Comparison of ENCODE assay signal across 8 cellular contexts in genomic region chr16:87278191-87279093, GRCh38. TPM values are rescaled to one million over a fixed set of nuclear protein-coding genes. Genes with fewer than 3 reads are reported as not detected.
DNase-seq lines count a peak whose midpoint lies in the region; ATAC-seq, FAIRE-seq and TF ChIP-seq lines count a peak whose summit lies in the region.

No MANE protein-coding gene starts in this region.

- ATAC-seq in HepG2 (peak; percentile 99), HG03460 (IDR thresholded peaks at IDR 0.05; ENCODE audit: unreplicated experiment) (no peak)

- no peak overlapping the region for H2AFZ ChIP-seq in HepG2 (ENCODE audit: low read length)

- H3K4me1 ChIP-seq in colonic mucosa (no peaks in the 10 kb centered on the region), HepG2 (ENCODE audit: insufficient read depth, low read length) (no peaks in the 10 kb centered on the region)

- H3K27ac ChIP-seq in colonic mucosa (no peak overlapping the region), HepG2 (ENCODE audit: extremely low read length, insufficient read depth, low read length) (no peak overlapping the region)

- CTCF ChIA-PET in HepG2 (lab: Yijun Ruan, JAX; ENCODE audit: low intra/inter-chr PET ratio, low total read pairs), result interaction anchor here (0.8 to 3.7 kb wide), 4 partner anchors 43 to 715 kb away, joined by 3 to 74 read pairs (median 18); no protein-coding TSS in a partner anchor

- H3K4me3 ChIP-seq in colonic mucosa (no peak overlapping the region), HepG2 (replicated peaks in 1 of 3; ENCODE audit: insufficient read depth in 1 of 3, low read depth in 2 of 3, low read length in 3 of 3) (no peak overlapping the region)

- WGBS in HepG2 (ENCODE audit: low lambda C conversion rate), result 57% methylated on average over 29 of the region's 38 CpGs

- in situ Hi-C loops in HepG2 (cut with HindIII; ENCODE audit: extremely low pct_ligation_motif_present, low pct_unique_long_range_greater_than_20kb), result loop anchor here (5.0 to 10.0 kb wide), 2 partner anchors 76 to 714 kb away; partner anchors contain the start of gene FOXC2

- FAIRE-seq in HepG2 (lab: Jason Lieb, UNC), result peak; percentile 68

- 0 out of 2 replicates have a peak overlapping the region, but pooled peaks have one; percentile 12 for H3K4me2 ChIP-seq in HepG2 (ENCODE audit: low read depth, low read length)

- intact Hi-C loops in colonic mucosa (cut with DNase I), result loop anchor here (2.0 to 10.0 kb wide), 3 partner anchors 76 to 716 kb away; no protein-coding TSS in a partner anchor
- intact Hi-C loops in HepG2 (cut with micrococcal nuclease; ENCODE audit: unreplicated experiment), result loop anchor here (1.0 to 2.0 kb wide), 2 partner anchors 38 to 715 kb away; no protein-coding TSS in a partner anchor

- DNase-seq in NCI-H526 (lab: John Stamatoyannopoulos, UW) (peak; percentile 8 to 71), NCI-H526 treated with DMSO at 0.1 percent for 48 hours (lab: John Stamatoyannopoulos, UW) (no peak), T1000 (lab: John Stamatoyannopoulos, UW) (peak; percentile 15), colonic mucosa (peak; percentile 77), HepG2 (ENCODE audit: low spot score) (peak; percentile 62)
- DNase-seq in stimulated activated CD4-positive, alpha-beta T cell treated with anti-CD3 and anti-CD28 coated beads, TNF-alpha, amount 100 ng/mL, for 48 hours (ENCODE audit: low read depth in 3 of 3), result peak; percentile 21 to 35 (median 34)

- H3K9me3 ChIP-seq in colonic mucosa, result no peaks in the 10 kb centered on the region
- H3K9me3 ChIP-seq in HepG2 (ENCODE audit: low read length), result no peaks in the 10 kb centered on the region

- TF ChIP-seq EP300 in HepG2 (IDR thresholded peaks at IDR 0.05; ENCODE audit: low read depth in 2 of 2, low read length in 2 of 2), result no peak
- no peak for TF ChIP-seq EP300 in HepG2 (CRISPR knock-in tag; IDR thresholded peaks at IDR 0.05; ENCODE audit: borderline replicate concordance)

- H3K9ac ChIP-seq in colonic mucosa (ENCODE audit: low read depth in 2 of 2, low read length in 2 of 2) (no peak overlapping the region), HepG2 (ENCODE audit: insufficient read depth, low read depth, low read length) (no peak overlapping the region)

- no peaks in the 10 kb centered on the region for H4K20me1 ChIP-seq in HepG2 (ENCODE audit: insufficient read depth, low read length)

- TF ChIP-seq RAD21 in HepG2 (CRISPR knock-in tag; IDR thresholded peaks at IDR 0.05), result peak; percentile 97

- TF ChIP-seq CTCF in LNCAP (IDR thresholded peaks at IDR 0.05) (peak; percentile 93), colonic mucosa (IDR thresholded peaks at IDR 0.05) (peak; percentile 81), HepG2 (CRISPR knock-in tag; IDR thresholded peaks at IDR 0.05) (peak; percentile 100)

- no peaks in the 10 kb centered on the region for H3K36me3 ChIP-seq in colonic mucosa
- no peaks in the 10 kb centered on the region for H3K36me3 ChIP-seq in HepG2 (replicated peaks in 1 of 2; ENCODE audit: control insufficient read depth in 1 of 2, insufficient read depth in 2 of 2, low read length in 2 of 2)

- BruUV-seq in HepG2 (replicated peaks; lab: Mats Ljungman, UMichigan), result no TSS peak

- TF ChIP-seq POLR2A in HepG2 (IDR thresholded peaks at IDR 0.05; ENCODE audit: insufficient read depth in 1 of 2, low read depth in 2 of 2, low read length in 2 of 2), result no peak

- POLR2A ChIA-PET in HepG2 (lab: Yijun Ruan, JAX), result interaction anchor here (1.0 kb wide), 1 partner anchor 37 kb away, joined by 3 read pairs; no protein-coding TSS in a partner anchor

- H3K27me3 ChIP-seq in colonic mucosa (no peaks in the 10 kb centered on the region), HepG2 (ENCODE audit: control insufficient read depth in 1 of 2, insufficient read depth in 2 of 2, low read length in 2 of 2) (no peaks in the 10 kb centered on the region)

- no peaks in the 10 kb centered on the region for H3K79me2 ChIP-seq in HepG2 (ENCODE audit: insufficient read depth, low read length)

TF ChIP-seq in HepG2, 621 proteins besides CTCF, POLR2A, EP300 and RAD21 (continues in another document):
- no peak for TF ChIP-seq ZFP62 (CRISPR knock-in tag; IDR thresholded peaks at IDR 0.05)
- peak; percentile 63; the same call in 1 of the 2 replicates for TF ChIP-seq ERF (CRISPR knock-in tag; IDR thresholded peaks at IDR 0.05)
- TF ChIP-seq ZNF724P (CRISPR knock-in tag; IDR thresholded peaks at IDR 0.05; ENCODE audit: borderline replicate concordance), result no peak
- no peak for TF ChIP-seq KLF11 (CRISPR knock-in tag; IDR thresholded peaks at IDR 0.05)
- TF ChIP-seq ZSCAN20 (CRISPR knock-in tag; IDR thresholded peaks at IDR 0.05; ENCODE audit: borderline replicate concordance), result no peak
- TF ChIP-seq NCOA2 (CRISPR knock-in tag; IDR thresholded peaks at IDR 0.05), result no peak
- peak; percentile 74; the same call in 1 of the 2 replicates for TF ChIP-seq SMAD3 (CRISPR knock-in tag; IDR thresholded peaks at IDR 0.05)
- no peak for TF ChIP-seq BATF2 (CRISPR knock-in tag; IDR thresholded peaks at IDR 0.05)
- TF ChIP-seq THAP11 (CRISPR knock-in tag; IDR thresholded peaks at IDR 0.05), result no peak
- no peak for TF ChIP-seq REST (IDR thresholded peaks at IDR 0.05; ENCODE audit: borderline replicate concordance in 1 of 2, low read depth in 1 of 2, low read length in 2 of 2)
- no peak for TF ChIP-seq ZC3H13 (CRISPR knock-in tag; IDR thresholded peaks at IDR 0.05)
- TF ChIP-seq ZNF121 (CRISPR knock-in tag; IDR thresholded peaks at IDR 0.05), result no peak
- TF ChIP-seq ZNF17 (CRISPR knock-in tag; IDR thresholded peaks at IDR 0.05), result no peak
- TF ChIP-seq ZNF251 (CRISPR knock-in tag; IDR thresholded peaks at IDR 0.05), result no peak
- no peak for TF ChIP-seq HNRNPL (IDR thresholded peaks at IDR 0.05; ENCODE audit: low read depth, low read length)
- TF ChIP-seq PCBP2 (optimal IDR thresholded peaks at IDR 0.05; ENCODE audit: low read depth, low read length, poor library complexity, severe bottlenecking), result no peak
- TF ChIP-seq ZNF891 (CRISPR knock-in tag; IDR thresholded peaks at IDR 0.05), result peak; percentile 31; the same call in 1 of the 2 replicates
- no peak for TF ChIP-seq CEBPB (IDR thresholded peaks at IDR 0.05; ENCODE audit: borderline replicate concordance, low read depth, low read length)
- no peak for TF ChIP-seq TEAD3 (CRISPR knock-in tag; optimal IDR thresholded peaks at IDR 0.05; ENCODE audit: borderline replicate concordance)

RNA-seq across cellular contexts. Expression of gene C16orf95, which starts 38.8 kb away (rescaled TPM):
- 1 to 10 TPM; 5.0 to 9.7 TPM for total RNA-seq in colonic mucosa
- total RNA-seq in HepG2 (2016; rRNA removed; fragmentation: Illumina TruSeq; extraction: Trizol), result 7.2 and 8.6 TPM in 2 replicates
- total RNA-seq in HepG2 (2016; cell fraction: cytosol; rRNA removed; fragmentation: Illumina TruSeq; extraction: Trizol; ENCODE audit: low read depth), result 20.8 and 21.6 TPM in 2 replicates
- total RNA-seq in HepG2 (2016; cell fraction: insoluble cytoplasmic fraction; rRNA removed; fragmentation: Illumina TruSeq; extraction: Trizol), result 6.9 and 8.1 TPM in 2 replicates
- total RNA-seq in HepG2 (2016; cell fraction: membrane; rRNA removed; fragmentation: Illumina TruSeq; extraction: Trizol), result 15.4 and 16.2 TPM in 2 replicates
- 6.3 TPM in 2 replicates for total RNA-seq in HepG2 (2016; cell fraction: nucleus; rRNA removed; fragmentation: Illumina TruSeq; extraction: Trizol)
- 2.0 and 2.8 TPM in 2 replicates for polyA plus RNA-seq in HepG2 (2011; rRNA removed)
- polyA plus RNA-seq in HepG2 (2011; cell fraction: cytosol; rRNA removed), result 1.3 and 3.1 TPM in 2 replicates
- polyA plus RNA-seq in HepG2 (2011; cell fraction: nucleus; rRNA removed), result 4.1 and 5.0 TPM in 2 replicates
- 3.8 and 4.5 TPM in 2 replicates for polyA plus RNA-seq in HepG2 (2012)
- 14.5 and 18.3 TPM in 2 replicates for polyA plus RNA-seq in HepG2 (2016; cell fraction: cytosol; fragmentation: Illumina TruSeq; extraction: Trizol; ENCODE audit: low read depth)
- 6.1 and 7.7 TPM in 2 replicates for polyA plus RNA-seq in HepG2 (2016; cell fraction: insoluble cytoplasmic fraction; fragmentation: Illumina TruSeq; extraction: Trizol; ENCODE audit: low read depth)
- polyA plus RNA-seq in HepG2 (2016; cell fraction: membrane; fragmentation: Illumina TruSeq; extraction: Trizol; ENCODE audit: low read depth), result 13.5 and 16.8 TPM in 2 replicates
- polyA plus RNA-seq in HepG2 (2016; cell fraction: nucleus; fragmentation: Illumina TruSeq; extraction: Trizol; ENCODE audit: insufficient read depth, low read depth), result 7.1 and 7.6 TPM in 2 replicates
- 2.1 and 2.6 TPM in 2 replicates for polyA minus RNA-seq in HepG2 (2011; rRNA and poly(A)+ RNA removed; ENCODE audit: low replicate concordance)
- polyA minus RNA-seq in HepG2 (2011; cell fraction: cytosol; rRNA and poly(A)+ RNA removed), result 0.79 and 1.4 TPM in 2 replicates
- 3.7 and 5.0 TPM in 2 replicates for polyA minus RNA-seq in HepG2 (2011; cell fraction: nucleus; rRNA and poly(A)+ RNA removed)
